ENCODE assay signal across 1 cellular context in the genomic region with DNA sequence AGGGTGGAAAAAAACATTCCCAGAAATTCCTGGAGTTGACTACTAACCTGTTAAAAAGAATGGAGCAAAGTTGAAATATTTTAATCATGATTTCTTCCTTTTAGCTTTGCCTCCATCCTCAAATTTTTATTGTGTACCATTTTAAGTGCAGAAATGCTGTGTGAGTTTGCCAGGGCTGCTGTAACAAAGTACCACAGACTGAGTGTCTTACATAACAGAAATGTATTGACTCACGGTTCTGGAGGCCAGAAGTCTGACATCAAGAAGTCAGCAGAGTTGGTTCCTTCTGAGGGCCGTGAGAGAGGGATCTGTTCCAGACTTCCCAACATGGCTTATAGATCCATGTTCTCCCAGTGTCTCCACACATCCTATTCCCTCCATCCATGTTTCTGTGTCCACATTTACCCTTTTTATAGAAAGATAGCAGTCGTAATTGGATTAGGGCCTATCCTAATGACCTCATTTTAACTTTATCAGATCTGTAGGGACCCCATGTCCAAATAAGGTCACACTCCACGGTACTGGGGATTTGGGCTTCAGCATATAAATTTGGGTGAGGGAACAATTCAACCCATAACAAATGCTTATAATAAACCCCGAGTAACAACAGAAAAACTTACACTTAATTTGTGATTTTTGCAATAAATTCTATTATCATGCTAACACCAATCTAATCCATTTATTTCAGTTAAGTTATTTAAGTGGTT.
TF ChIP-seq lines count a peak whose summit lies in the region.

No MANE protein-coding gene starts in this region.

TF ChIP-seq in WTC11, 78 proteins besides CTCF, POLR2A, EP300 and RAD21:
- TF ChIP-seq, protein P1, sequence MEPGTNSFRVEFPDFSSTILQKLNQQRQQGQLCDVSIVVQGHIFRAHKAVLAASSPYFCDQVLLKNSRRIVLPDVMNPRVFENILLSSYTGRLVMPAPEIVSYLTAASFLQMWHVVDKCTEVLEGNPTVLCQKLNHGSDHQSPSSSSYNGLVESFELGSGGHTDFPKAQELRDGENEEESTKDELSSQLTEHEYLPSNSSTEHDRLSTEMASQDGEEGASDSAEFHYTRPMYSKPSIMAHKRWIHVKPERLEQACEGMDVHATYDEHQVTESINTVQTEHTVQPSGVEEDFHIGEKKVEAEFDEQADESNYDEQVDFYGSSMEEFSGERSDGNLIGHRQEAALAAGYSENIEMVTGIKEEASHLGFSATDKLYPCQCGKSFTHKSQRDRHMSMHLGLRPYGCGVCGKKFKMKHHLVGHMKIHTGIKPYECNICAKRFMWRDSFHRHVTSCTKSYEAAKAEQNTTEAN (CRISPR knock-in tag; IDR thresholded peaks at IDR 0.05), result no peak
- TF ChIP-seq TCF7 (CRISPR knock-in tag; IDR thresholded peaks at IDR 0.05; ENCODE audit: low read depth) (no peak), ESRRA (CRISPR knock-in tag; IDR thresholded peaks at IDR 0.05; ENCODE audit: borderline replicate concordance) (no peak), KAT7 (CRISPR knock-in tag; IDR thresholded peaks at IDR 0.05; ENCODE audit: borderline replicate concordance) (no peak), CREB1 (CRISPR knock-in tag; IDR thresholded peaks at IDR 0.05) (no peak), OVOL2 (CRISPR knock-in tag; IDR thresholded peaks at IDR 0.05; ENCODE audit: borderline replicate concordance) (no peak), GTF2I (CRISPR knock-in tag; conservative IDR thresholded peaks at IDR 0.05) (no peak), ZNF121 (CRISPR knock-in tag; IDR thresholded peaks at IDR 0.05) (no peak), ZNF219 (CRISPR knock-in tag; IDR thresholded peaks at IDR 0.05; ENCODE audit: borderline replicate concordance) (no peak), ZMAT4 (CRISPR knock-in tag; IDR thresholded peaks at IDR 0.05) (no peak), ZBTB21 (CRISPR knock-in tag; IDR thresholded peaks at IDR 0.05; ENCODE audit: borderline replicate concordance) (no peak), MYBL2 (CRISPR knock-in tag; IDR thresholded peaks at IDR 0.05) (no peak), ZNF671 (CRISPR knock-in tag; IDR thresholded peaks at IDR 0.05) (no peak), ZNF423 (CRISPR knock-in tag; IDR thresholded peaks at IDR 0.05) (no peak), TP53 (CRISPR knock-in tag; IDR thresholded peaks at IDR 0.05) (no peak), SOX15 (CRISPR knock-in tag; IDR thresholded peaks at IDR 0.05) (no peak)
- TF ChIP-seq, protein P2, sequence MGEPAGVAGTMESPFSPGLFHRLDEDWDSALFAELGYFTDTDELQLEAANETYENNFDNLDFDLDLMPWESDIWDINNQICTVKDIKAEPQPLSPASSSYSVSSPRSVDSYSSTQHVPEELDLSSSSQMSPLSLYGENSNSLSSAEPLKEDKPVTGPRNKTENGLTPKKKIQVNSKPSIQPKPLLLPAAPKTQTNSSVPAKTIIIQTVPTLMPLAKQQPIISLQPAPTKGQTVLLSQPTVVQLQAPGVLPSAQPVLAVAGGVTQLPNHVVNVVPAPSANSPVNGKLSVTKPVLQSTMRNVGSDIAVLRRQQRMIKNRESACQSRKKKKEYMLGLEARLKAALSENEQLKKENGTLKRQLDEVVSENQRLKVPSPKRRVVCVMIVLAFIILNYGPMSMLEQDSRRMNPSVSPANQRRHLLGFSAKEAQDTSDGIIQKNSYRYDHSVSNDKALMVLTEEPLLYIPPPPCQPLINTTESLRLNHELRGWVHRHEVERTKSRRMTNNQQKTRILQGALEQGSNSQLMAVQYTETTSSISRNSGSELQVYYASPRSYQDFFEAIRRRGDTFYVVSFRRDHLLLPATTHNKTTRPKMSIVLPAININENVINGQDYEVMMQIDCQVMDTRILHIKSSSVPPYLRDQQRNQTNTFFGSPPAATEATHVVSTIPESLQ (CRISPR knock-in tag; IDR thresholded peaks at IDR 0.05), result no peak
- TF ChIP-seq, protein P3, sequence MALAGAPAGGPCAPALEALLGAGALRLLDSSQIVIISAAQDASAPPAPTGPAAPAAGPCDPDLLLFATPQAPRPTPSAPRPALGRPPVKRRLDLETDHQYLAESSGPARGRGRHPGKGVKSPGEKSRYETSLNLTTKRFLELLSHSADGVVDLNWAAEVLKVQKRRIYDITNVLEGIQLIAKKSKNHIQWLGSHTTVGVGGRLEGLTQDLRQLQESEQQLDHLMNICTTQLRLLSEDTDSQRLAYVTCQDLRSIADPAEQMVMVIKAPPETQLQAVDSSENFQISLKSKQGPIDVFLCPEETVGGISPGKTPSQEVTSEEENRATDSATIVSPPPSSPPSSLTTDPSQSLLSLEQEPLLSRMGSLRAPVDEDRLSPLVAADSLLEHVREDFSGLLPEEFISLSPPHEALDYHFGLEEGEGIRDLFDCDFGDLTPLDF (CRISPR knock-in tag; IDR thresholded peaks at IDR 0.05), result no peak
- TF ChIP-seq, protein P4, sequence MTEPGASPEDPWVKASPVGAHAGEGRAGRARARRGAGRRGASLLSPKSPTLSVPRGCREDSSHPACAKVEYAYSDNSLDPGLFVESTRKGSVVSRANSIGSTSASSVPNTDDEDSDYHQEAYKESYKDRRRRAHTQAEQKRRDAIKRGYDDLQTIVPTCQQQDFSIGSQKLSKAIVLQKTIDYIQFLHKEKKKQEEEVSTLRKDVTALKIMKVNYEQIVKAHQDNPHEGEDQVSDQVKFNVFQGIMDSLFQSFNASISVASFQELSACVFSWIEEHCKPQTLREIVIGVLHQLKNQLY (CRISPR knock-in tag; IDR thresholded peaks at IDR 0.05), result no peak
- TF ChIP-seq, protein P5, sequence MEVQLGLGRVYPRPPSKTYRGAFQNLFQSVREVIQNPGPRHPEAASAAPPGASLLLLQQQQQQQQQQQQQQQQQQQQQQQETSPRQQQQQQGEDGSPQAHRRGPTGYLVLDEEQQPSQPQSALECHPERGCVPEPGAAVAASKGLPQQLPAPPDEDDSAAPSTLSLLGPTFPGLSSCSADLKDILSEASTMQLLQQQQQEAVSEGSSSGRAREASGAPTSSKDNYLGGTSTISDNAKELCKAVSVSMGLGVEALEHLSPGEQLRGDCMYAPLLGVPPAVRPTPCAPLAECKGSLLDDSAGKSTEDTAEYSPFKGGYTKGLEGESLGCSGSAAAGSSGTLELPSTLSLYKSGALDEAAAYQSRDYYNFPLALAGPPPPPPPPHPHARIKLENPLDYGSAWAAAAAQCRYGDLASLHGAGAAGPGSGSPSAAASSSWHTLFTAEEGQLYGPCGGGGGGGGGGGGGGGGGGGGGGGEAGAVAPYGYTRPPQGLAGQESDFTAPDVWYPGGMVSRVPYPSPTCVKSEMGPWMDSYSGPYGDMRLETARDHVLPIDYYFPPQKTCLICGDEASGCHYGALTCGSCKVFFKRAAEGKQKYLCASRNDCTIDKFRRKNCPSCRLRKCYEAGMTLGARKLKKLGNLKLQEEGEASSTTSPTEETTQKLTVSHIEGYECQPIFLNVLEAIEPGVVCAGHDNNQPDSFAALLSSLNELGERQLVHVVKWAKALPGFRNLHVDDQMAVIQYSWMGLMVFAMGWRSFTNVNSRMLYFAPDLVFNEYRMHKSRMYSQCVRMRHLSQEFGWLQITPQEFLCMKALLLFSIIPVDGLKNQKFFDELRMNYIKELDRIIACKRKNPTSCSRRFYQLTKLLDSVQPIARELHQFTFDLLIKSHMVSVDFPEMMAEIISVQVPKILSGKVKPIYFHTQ (CRISPR knock-in tag; IDR thresholded peaks at IDR 0.05), result no peak
